In genomic region chr7:35003679-35004278, GRCh38 we compare ENCODE assay signal across 8 cellular contexts. TPM values are rescaled to one million over a fixed set of nuclear protein-coding genes. Genes with fewer than 3 reads are reported as not detected.
DNase-seq lines count a peak whose midpoint lies in the region; ATAC-seq and TF ChIP-seq lines count a peak whose summit lies in the region.

No MANE protein-coding gene starts in this region.

- no peak for TF ChIP-seq EP300 in transverse colon (IDR thresholded peaks at IDR 0.05; ENCODE audit: low read depth)

- 34 to 59% methylated on average over 5 to 7 of the region's 7 CpGs for WGBS in transverse colon (ENCODE audit: low coverage in 1 of 2), 2 donors

- H3K4me1 ChIP-seq in left ventricle myocardium inferior = peaks cover 12% of the 10 kb centered on the region
- H3K4me1 ChIP-seq in transverse colon = peaks cover 8 to 42% (median 21%) of the 10 kb centered on the region in 4 donors

- peak overlapping the region; percentile 3 for H3K27ac ChIP-seq in left ventricle myocardium inferior (replicated peaks)
- H3K27ac ChIP-seq in transverse colon = peak overlapping the region; percentile 81 to 85 (median 84)

- DNase-seq in ELR (ENCODE audit: low read depth) (peak; percentile 90), HT1080 (ENCODE audit: low read depth) (peak; percentile 100), SW480 (ENCODE audit: low spot score) (peak; percentile 44), left ventricle myocardium inferior (no peak), transverse colon (peak; percentile 85), activated gamma-delta T cell treated with Interleukin-2 at 50 U/mL for 16 hours (no peak), left lobe of liver (ENCODE audit: low spot score) (no peak)

- H3K27me3 ChIP-seq in left ventricle myocardium inferior (ENCODE audit: low read depth) (no peaks in the 10 kb centered on the region), transverse colon (no peaks in the 10 kb centered on the region)

- H3K9me3 ChIP-seq in left ventricle myocardium inferior (replicated peaks) (peaks cover 6% of the 10 kb centered on the region), transverse colon (no peaks in the 10 kb centered on the region)

- intact Hi-C loops in left ventricle myocardium inferior (cut with micrococcal nuclease) = no loop called here
- intact Hi-C loops in transverse colon (cut with DNase I; ENCODE audit: low total_unique reads) = no loop called here

- TF ChIP-seq CTCF in left ventricle myocardium inferior (IDR thresholded peaks at IDR 0.05; ENCODE audit: borderline replicate concordance) (no peak), transverse colon (IDR thresholded peaks at IDR 0.05) (no peak)

- in situ Hi-C loops in transverse colon (cut with MboI; ENCODE audit: low pct_ligation_motif_present in 1 of 4, low pct_unique_long_range_greater_than_20kb in 1 of 4, low sequenced_read_pairs in 3 of 4) = no loop called here

- TF ChIP-seq POLR2A in transverse colon (IDR thresholded peaks at IDR 0.05) = peak; percentile 26

- ATAC-seq in HG02870 (IDR thresholded peaks at IDR 0.05; ENCODE audit: unreplicated experiment) = no peak
- no peak for ATAC-seq in left lobe of liver

- H3K36me3 ChIP-seq in left ventricle myocardium inferior = no peaks in the 10 kb centered on the region
- peaks cover 0 to 3% (median 0%) of the 10 kb centered on the region in 4 donors for H3K36me3 ChIP-seq in transverse colon

- H3K4me3 ChIP-seq in left ventricle myocardium inferior = no peak overlapping the region
- H3K4me3 ChIP-seq in transverse colon = no peak overlapping the region

RNA-seq across cellular contexts. Expression of gene DPY19L1, which starts 33.5 kb away (rescaled TPM):
- total RNA-seq in HT1080 (2014; rRNA removed; shearing (Covaris generic)) = 47.8 and 58.3 TPM in 2 replicates
- 63.4 and 85.0 TPM in 2 replicates for polyA plus RNA-seq in HT1080 (2015; cell fraction: cytosol; rRNA removed)
- 67.7 and 80.4 TPM in 2 replicates for polyA plus RNA-seq in HT1080 (2015; cell fraction: nucleus; rRNA removed)
- total RNA-seq in left ventricle myocardium inferior (28.5 TPM), transverse colon (10 to 100 TPM in 3 of 4 donors, 1 to 10 TPM in 1; 1.6 to 14.7 (median 12.0) TPM), left lobe of liver (17.8 TPM)

Comparison
In these comparisons a context has a peak if more than half of its experiments do, and no peak if none do; other contexts are left out.
1. DNase-seq: peak in ELR (single experiment), HT1080 (single experiment), SW480 (single experiment) and transverse colon (single experiment); none in left ventricle myocardium inferior (single experiment), activated gamma-delta T cell treated with Interleukin-2 at 50 U/mL for 16 hours (single experiment) and left lobe of liver (single experiment).